ENCODE assay signal across 1 cellular context in the genomic region with DNA sequence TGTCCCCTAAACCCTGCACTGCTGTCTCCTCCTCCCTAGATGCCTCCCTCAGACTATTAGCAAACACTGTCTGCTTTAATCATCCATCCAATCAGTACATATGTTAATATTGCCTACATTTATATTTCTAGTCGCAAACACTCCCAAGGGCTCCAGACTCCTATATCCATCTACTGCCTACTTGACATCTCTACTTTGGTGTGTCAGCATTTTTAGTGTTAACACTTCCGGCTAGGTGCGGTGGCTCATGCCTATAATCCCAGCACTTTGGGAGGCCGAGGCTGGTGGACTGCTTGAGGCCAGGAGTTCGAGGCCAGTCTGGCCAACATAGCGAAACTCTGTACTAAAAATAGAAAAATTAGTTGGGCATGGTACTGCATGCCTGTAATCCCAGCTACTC.
TF ChIP-seq lines count a peak whose summit lies in the region.

No MANE protein-coding gene starts in this region.

TF ChIP-seq in HepG2, 621 proteins besides CTCF, POLR2A, EP300 and RAD21:
- TF ChIP-seq MAFF (IDR thresholded peaks at IDR 0.05; ENCODE audit: low read depth, low read length), result peak; percentile 65; the same call in 1 of the 2 replicates
- peak; percentile 68 to 82 for TF ChIP-seq MAFK (conservative IDR thresholded peaks at IDR 0.05 in 1 of 2, IDR thresholded peaks at IDR 0.05 in 1 of 2; ENCODE audit: low read length in 2 of 2)
- no peak for TF ChIP-seq ZNF567 (CRISPR knock-in tag; IDR thresholded peaks at IDR 0.05; ENCODE audit: borderline replicate concordance)
